In the genomic region with DNA sequence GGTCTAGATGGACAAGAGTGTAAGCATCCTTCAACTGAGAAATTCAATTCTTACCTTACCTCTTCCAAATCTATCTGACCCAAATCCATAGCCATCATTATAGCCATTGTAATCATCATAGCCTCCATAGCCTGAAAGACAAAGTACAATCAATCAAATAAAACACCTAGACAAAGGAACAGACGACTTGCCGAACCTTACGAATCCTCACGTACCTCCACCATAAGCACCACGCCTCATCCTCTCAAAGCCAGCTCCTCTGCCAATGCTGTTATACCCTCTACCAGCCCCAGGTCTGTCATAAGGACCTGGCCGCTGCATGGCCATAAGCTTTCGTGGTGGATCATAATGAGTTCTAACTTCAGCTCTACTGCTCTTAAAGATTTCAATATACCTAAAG, we compare ENCODE assay signal across 13 cellular contexts. TPM values are rescaled to one million over a fixed set of nuclear protein-coding genes. Genes with fewer than 3 reads are reported as not detected.
A peak's percentile ranks its signal among the peaks of the same experiment; 100 is the strongest.
DNase-seq lines count a peak whose midpoint lies in the region; ATAC-seq, FAIRE-seq and TF ChIP-seq lines count a peak whose summit lies in the region.
"Had no signal": no experiment of that assay in that cellular context is flagged by ENCODE, and none has a peak within 500 bp of the region (broad histone marks: within the 10 kb centered on the region; RNA-seq: fewer than 3 reads in every experiment).

No MANE protein-coding gene starts in this region.

- peaks cover 84% of the 10 kb centered on the region for H3K36me3 Mint-ChIP-seq in activated naive CD8-positive, alpha-beta T cell treated with anti-CD3 and anti-CD28 coated beads for 36 hours
- H3K36me3 Mint-ChIP-seq in natural killer cell = peaks cover 82% of the 10 kb centered on the region

- H3K4me3 Mint-ChIP-seq in activated naive CD8-positive, alpha-beta T cell treated with anti-CD3 and anti-CD28 coated beads for 36 hours = peak overlapping the region; percentile 32
- H3K4me3 Mint-ChIP-seq in natural killer cell = peak overlapping the region; percentile 33

- peak overlapping the region; percentile 35 for H3K27ac Mint-ChIP-seq in activated naive CD8-positive, alpha-beta T cell treated with anti-CD3 and anti-CD28 coated beads for 36 hours
- peak overlapping the region; percentile 28 to 98 for H3K27ac Mint-ChIP-seq in natural killer cell

- no peak overlapping the region for H3K9ac ChIP-seq in BLaER1
- H3K9ac ChIP-seq: KMS-11 had no signal

- H3K9me3 Mint-ChIP-seq in activated naive CD8-positive, alpha-beta T cell treated with anti-CD3 and anti-CD28 coated beads for 36 hours = no peaks in the 10 kb centered on the region
- H3K9me3 Mint-ChIP-seq in natural killer cell = no peaks in the 10 kb centered on the region

- FAIRE-seq in GM12892 (lab: Jason Lieb, UNC) = no peak

- peaks cover 99% of the 10 kb centered on the region for H4K20me1 ChIP-seq in BLaER1

- H3K27ac ChIP-seq in BLaER1 = no peak overlapping the region
- H3K27ac ChIP-seq: KMS-11 had no signal

- no peak for ATAC-seq in natural killer cell
- no peak for ATAC-seq in HG03520 (IDR thresholded peaks at IDR 0.05; ENCODE audit: unreplicated experiment)
- ATAC-seq in HG03442 (IDR thresholded peaks at IDR 0.05; ENCODE audit: unreplicated experiment) = no peak
- ATAC-seq in GM21526 (IDR thresholded peaks at IDR 0.05; ENCODE audit: low FRiP score, unreplicated experiment) = no peak

- H3K27me3 ChIP-seq in BLaER1 = no peaks in the 10 kb centered on the region

- in situ Hi-C loops in G401 (cut with HindIII; ENCODE audit: low sequenced_read_pairs) = no loop called here

- H3K4me2 ChIP-seq in BLaER1 = peak overlapping the region; percentile 1; the same call in 1 of the 2 replicates
- H3K4me2 ChIP-seq: KMS-11 had no signal

- H3K9me3 ChIP-seq in BLaER1 = no peaks in the 10 kb centered on the region
- H3K9me3 ChIP-seq: HAP-1 had no signal

- peaks cover 95% of the 10 kb centered on the region for H3K36me3 ChIP-seq in BLaER1

- H3K4me1 ChIP-seq in BLaER1 = peaks cover 48% of the 10 kb centered on the region

- no peak overlapping the region for H3K4me3 ChIP-seq in BLaER1
- H3K4me3 ChIP-seq: HAP-1 had no signal

- intact Hi-C loops in natural killer cell (cut with micrococcal nuclease) = no loop called here

- peak; percentile 50; the same call in 1 of the 2 replicates for TF ChIP-seq POLR2A in GM12892 (IDR thresholded peaks at IDR 0.05; ENCODE audit: low read depth, low read length)

- peaks cover 53% of the 10 kb centered on the region for H3K4me1 Mint-ChIP-seq in activated naive CD8-positive, alpha-beta T cell treated with anti-CD3 and anti-CD28 coated beads for 36 hours
- peaks cover 86 to 89% of the 10 kb centered on the region in 2 donors for H3K4me1 Mint-ChIP-seq in natural killer cell

- DNase-seq in GM12892 (ENCODE audit: insufficient read length) (no peak), natural killer cell (no peak), G401 (ENCODE audit: low spot score) (no peak)
- no peak for DNase-seq in activated naive CD8-positive, alpha-beta T cell treated with anti-CD3 and anti-CD28 coated beads for 36 hours
- DNase-seq: activated CD4-positive, alpha-beta T cell treated with anti-CD3 and anti-CD28 coated beads, Interleukin-2, amount 50 U/mL, for 48 hours; NCI-H1930; stimulated activated CD4-positive, alpha-beta T cell treated with anti-CD3 and anti-CD28 coated beads, Interleukin-1b, Interleukin-23, amount 100 ng/mL, for 48 hours had no signal

- no peak for TF ChIP-seq CTCF in natural killer cell (IDR thresholded peaks at IDR 0.05)

- H3K27me3 Mint-ChIP-seq in activated naive CD8-positive, alpha-beta T cell treated with anti-CD3 and anti-CD28 coated beads for 36 hours = peaks cover 8% of the 10 kb centered on the region
- no peaks in the 10 kb centered on the region for H3K27me3 Mint-ChIP-seq in natural killer cell (ENCODE audit: low read depth in 2 of 2)

RNA-seq across cellular contexts. Expression of a gene that starts 5.5 kb away (rescaled TPM):
- 574 TPM for polyA plus RNA-seq in GM12892 (2012; ENCODE audit: missing spikeins)
- 100 to 1,000 TPM; 840 to 912 TPM for total RNA-seq in activated naive CD8-positive, alpha-beta T cell treated with anti-CD3 and anti-CD28 coated beads for 36 hours
- total RNA-seq in natural killer cell = 1,000 to 10,000 TPM; 1,749 to 2,212 (median 1,853) TPM
- 55.8 and 108 TPM in 2 replicates for total RNA-seq in G401 (2014; rRNA removed; shearing (Covaris generic))
